8 cellular contexts compared by ENCODE assay signal in genomic region chr15:101723874-101724674, GRCh38. TPM values are rescaled to one million over a fixed set of nuclear protein-coding genes. Genes with fewer than 3 reads are reported as not detected.
DNase-seq lines count a peak whose midpoint lies in the region; ATAC-seq and TF ChIP-seq lines count a peak whose summit lies in the region.

TSS of gene TARS3 (minus strand) at chr15:101724473. CDS start at chr15:101724387, 86 bp downstream.

- no peaks in the 10 kb centered on the region for H3K79me2 ChIP-seq in GM23338 (replicated peaks; ENCODE audit: insufficient read depth)
- no peaks in the 10 kb centered on the region for H3K79me2 ChIP-seq in neural progenitor cell (ENCODE audit: low read depth)

- H3K4me2 ChIP-seq in GM23338 (peak within 1 kb of the TSS; percentile 93), neural progenitor cell (peak within 1 kb of the TSS; percentile 88)

- H3K9me3 Mint-ChIP-seq in GM23338, result no peaks in the 10 kb centered on the region
- H3K9me3 Mint-ChIP-seq in neural progenitor cell, result no peaks in the 10 kb centered on the region

- H3K9me3 ChIP-seq in neural progenitor cell (ENCODE audit: low read depth), result no peaks in the 10 kb centered on the region

- H3K4me3 ChIP-seq in GM23338 (peak within 1 kb of the TSS; percentile 87), foreskin fibroblast (ENCODE audit: low read depth in 1 of 2, low read length in 2 of 2) (peak within 1 kb of the TSS; percentile 71 to 86), neural progenitor cell (peak within 1 kb of the TSS; percentile 69)

- peak in 1 of 2 experiments; percentile 21; a peak in 1 of 4 replicates for TF ChIP-seq CTCF in GM23338 (conservative IDR thresholded peaks at IDR 0.05; ENCODE audit: low read depth in 2 of 2)
- no peak for TF ChIP-seq CTCF in foreskin fibroblast (IDR thresholded peaks at IDR 0.05; ENCODE audit: low read depth, low read length)
- peak; percentile 34 for TF ChIP-seq CTCF in neural progenitor cell (IDR thresholded peaks at IDR 0.05)

- H3K9ac ChIP-seq in neural progenitor cell, result peak within 1 kb of the TSS; percentile 59

- H2AFZ ChIP-seq in GM23338, result peak within 1 kb of the TSS; percentile 99
- peak within 1 kb of the TSS; percentile 85 for H2AFZ ChIP-seq in neural progenitor cell (replicated peaks)

- peak; percentile 95 for ATAC-seq in GM23338

- peaks cover 11% of the 10 kb centered on the region for H3K36me3 ChIP-seq in GM23338 (ENCODE audit: insufficient read depth)
- H3K36me3 ChIP-seq in neural progenitor cell, result no peaks in the 10 kb centered on the region

- peak within 1 kb of the TSS; percentile 26; the same call in 1 of the 2 replicates for H3K27ac ChIP-seq in GM23338 (ENCODE audit: low read depth)
- H3K27ac ChIP-seq in neural progenitor cell, result peak within 1 kb of the TSS; percentile 62

- H3F3A ChIP-seq in GM23338 (replicated peaks; ENCODE audit: low read depth) (no peaks in the 10 kb centered on the region), neural progenitor cell (ENCODE audit: low read depth) (peaks cover 8% of the 10 kb centered on the region)

- H3K4me1 ChIP-seq in GM23338 (ENCODE audit: insufficient read depth) (peaks cover 12% of the 10 kb centered on the region), neural progenitor cell (peaks cover 5% of the 10 kb centered on the region)

- H3K36me3 Mint-ChIP-seq in GM23338 (ENCODE audit: low read depth) (peaks cover 17% of the 10 kb centered on the region), neural progenitor cell (peaks cover 10% of the 10 kb centered on the region)

- H3K4me3 Mint-ChIP-seq in GM23338, result peak within 1 kb of the TSS; percentile 83
- H3K4me3 Mint-ChIP-seq in neural progenitor cell, result peak within 1 kb of the TSS; percentile 88

- H3K27me3 Mint-ChIP-seq in GM23338 (ENCODE audit: insufficient read depth, low read depth, poor library complexity), result no peaks in the 10 kb centered on the region
- no peaks in the 10 kb centered on the region for H3K27me3 Mint-ChIP-seq in neural progenitor cell (ENCODE audit: insufficient read depth, low read depth)

- H4K20me1 ChIP-seq in GM23338 (replicated peaks; ENCODE audit: insufficient read depth) (no peaks in the 10 kb centered on the region; the same call in 1 of the 2 replicates), neural progenitor cell (ENCODE audit: low read depth) (no peaks in the 10 kb centered on the region)

- H3K4me1 Mint-ChIP-seq in GM23338 (peaks cover 3% of the 10 kb centered on the region; the same call in 2 of the 3 replicates), neural progenitor cell (peaks cover 13% of the 10 kb centered on the region)

- H3K9me2 ChIP-seq in GM23338 (ENCODE audit: insufficient read depth), result no peaks in the 10 kb centered on the region

- H3K27ac Mint-ChIP-seq in GM23338 (no peak within 1 kb of the TSS; the same call in 1 of the 2 replicates), neural progenitor cell (no peak within 1 kb of the TSS)

- peak; percentile 87 for DNase-seq in ELR (ENCODE audit: low read depth)
- DNase-seq in GM23338 (ENCODE audit: low spot score), result peak; percentile 93
- peak; percentile 80 to 85 for DNase-seq in Kasumi-1 (lab: John Stamatoyannopoulos, UW)
- DNase-seq in SHP77 (lab: John Stamatoyannopoulos, UW), result peak; percentile 75 to 84
- DNase-seq in activated effector memory CD4-positive, alpha-beta T cell treated with anti-CD3 and anti-CD28 coated beads, Interleukin-2, amount 50 U/mL, for 16 hours, result peak; percentile 98
- DNase-seq in foreskin fibroblast, result peak; percentile 86 to 96
- DNase-seq in neural progenitor cell (ENCODE audit: low spot score), result peak; percentile 97
- peak; percentile 81 for DNase-seq in stromal cell of bone marrow (ENCODE audit: low read depth)

- H3K27me3 ChIP-seq in GM23338 (ENCODE audit: insufficient read depth) (no peaks in the 10 kb centered on the region), neural progenitor cell (peaks cover 6% of the 10 kb centered on the region)

TF ChIP-seq in GM23338, 12 proteins besides CTCF, POLR2A, EP300 and RAD21 (continues in another document):
- no peak for TF ChIP-seq JUNB (IDR thresholded peaks at IDR 0.05; ENCODE audit: unreplicated experiment)
- no peak for TF ChIP-seq EZH2 (IDR thresholded peaks at IDR 0.05; ENCODE audit: low read depth, unreplicated experiment)
- TF ChIP-seq ETS1 (IDR thresholded peaks at IDR 0.05), result no peak
- no peak for TF ChIP-seq STAT1 (IDR thresholded peaks at IDR 0.05; ENCODE audit: unreplicated experiment)
- no peak for TF ChIP-seq ZNF462 (CRISPR knock-in tag; IDR thresholded peaks at IDR 0.05)
- no peak for TF ChIP-seq ZNF114 (CRISPR knock-in tag; IDR thresholded peaks at IDR 0.05)

RNA-seq across cellular contexts. Expression of gene TARS3, which starts in this region (rescaled TPM):
- 15.4 and 16.5 TPM in 2 replicates for total RNA-seq in GM23338 (2014; rRNA removed; shearing (Covaris generic))
- polyA plus RNA-seq in GM23338 (2016; fragmentation: Nextera tagmentation; extraction: Ambion mirVana), result 12.7 and 13.0 TPM in 2 replicates
- 19.7 and 21.2 TPM in 2 replicates for total RNA-seq in neural progenitor cell (ENCODE audit: low replicate concordance)

Comparison
In these comparisons a context has a peak if more than half of its experiments do, and no peak if none do; other contexts are left out.
1. Peak in every context shown above with its lines: DNase-seq, ATAC-seq, H3K4me3 ChIP-seq and H3K27ac ChIP-seq.